ENCODE assay signal across 8 cellular contexts in genomic region chr2:26770986-26771586, GRCh38. TPM values are rescaled to one million over a fixed set of nuclear protein-coding genes. Genes with fewer than 3 reads are reported as not detected.
A peak's percentile ranks its signal among the peaks of the same experiment; 100 is the strongest.
DNase-seq lines count a peak whose midpoint lies in the region; ATAC-seq and TF ChIP-seq lines count a peak whose summit lies in the region.

No MANE protein-coding gene starts in this region.

- peaks cover 2% of the 10 kb centered on the region for H3K79me2 ChIP-seq in mesendoderm (ENCODE audit: control insufficient read depth, insufficient read depth, low read length)

- 0 out of 2 replicates have a peak overlapping the region, but pooled peaks have one; percentile 19 for H4K91ac ChIP-seq in IMR-90 (ENCODE audit: insufficient read depth, low read depth, low read length)

- H4K8ac ChIP-seq in IMR-90 (ENCODE audit: low read depth in 2 of 2, low read length in 2 of 2): peak overlapping the region in 1 of 2 experiments; percentile 42; a peak in 1 of 4 replicates
- no peak overlapping the region for H4K8ac ChIP-seq in mesendoderm (ENCODE audit: low read depth, low read length)

- H2AK5ac ChIP-seq in IMR-90 (ENCODE audit: low read depth, low read length) (peak overlapping the region; percentile 23; the same call in 1 of the 2 replicates), mesendoderm (ENCODE audit: low read length) (no peak overlapping the region)

- no peaks in the 10 kb centered on the region for H3K9me3 Mint-ChIP-seq in activated T-helper 17 cell treated with anti-CD3 and anti-CD28 coated beads, Interleukin-2, amount 50 U/mL, for 72 hours

- H3K23ac ChIP-seq in IMR-90 (ENCODE audit: low read depth, low read length) (0 out of 2 replicates have a peak overlapping the region, but pooled peaks have one; percentile 40), mesendoderm (ENCODE audit: low read length) (no peak overlapping the region)

- peaks cover 18% of the 10 kb centered on the region for H3K36me3 Mint-ChIP-seq in activated T-helper 17 cell treated with anti-CD3 and anti-CD28 coated beads, Interleukin-2, amount 50 U/mL, for 72 hours (ENCODE audit: low read depth)

- dilution Hi-C loops in IMR-90 (cut with HindIII; ENCODE audit: low sequenced_read_pairs, unreplicated experiment): no loop called here

- ATAC-seq in IMR-90 (ENCODE audit: low read depth) (peak; percentile 40), HG03039 (IDR thresholded peaks at IDR 0.05; ENCODE audit: unreplicated experiment) (no peak), GM21423 (IDR thresholded peaks at IDR 0.05; ENCODE audit: unreplicated experiment) (no peak)
- no peak for ATAC-seq in activated T-helper 17 cell treated with anti-CD3 and anti-CD28 coated beads, Interleukin-2, amount 50 U/mL, for 72 hours (replicated peaks)

- intact Hi-C loops in IMR-90 (cut with micrococcal nuclease) (no loop called here), posterior vena cava (cut with DNase I) (no loop called here)

- no peaks in the 10 kb centered on the region for H3K27me3 Mint-ChIP-seq in activated T-helper 17 cell treated with anti-CD3 and anti-CD28 coated beads, Interleukin-2, amount 50 U/mL, for 72 hours

- H2BK20ac ChIP-seq in IMR-90 (ENCODE audit: low read depth, low read length): peak overlapping the region; percentile 48; the same call in 1 of the 2 replicates

- peak overlapping the region; percentile 18 for H3K4me3 Mint-ChIP-seq in activated T-helper 17 cell treated with anti-CD3 and anti-CD28 coated beads, Interleukin-2, amount 50 U/mL, for 72 hours

- POLR2A ChIA-PET in IMR-90 (lab: Charles Lee; ENCODE audit: unreplicated experiment): interaction anchor here (0.5 kb wide), 1 partner anchor 174 kb away, joined by 5 read pairs; no protein-coding TSS in a partner anchor

- H3K4me2 ChIP-seq in BLaER1 (peak overlapping the region; percentile 83), IMR-90 (ENCODE audit: low read depth, low read length) (no peak overlapping the region; the same call in 1 of the 2 replicates), mesendoderm (ENCODE audit: low read length) (no peak overlapping the region)

- no peak overlapping the region; the same call in 1 of the 2 replicates for H3K18ac ChIP-seq in IMR-90 (ENCODE audit: low read depth, low read length)
- H3K18ac ChIP-seq in mesendoderm (ENCODE audit: low read length): no peak overlapping the region

- no peak for TF ChIP-seq RAD21 in IMR-90 (IDR thresholded peaks at IDR 0.05; ENCODE audit: low read length)

- H3K79me1 ChIP-seq in IMR-90 (ENCODE audit: low read depth in 1 of 2, low read length in 2 of 2) (peaks cover 56 to 93% of the 10 kb centered on the region in 2 experiments), mesendoderm (ENCODE audit: low read length) (peaks cover 26% of the 10 kb centered on the region)

- peak; percentile 90 for DNase-seq in IMR-90
- peak; percentile 71 for DNase-seq in foreskin melanocyte
- peak; percentile 93 for DNase-seq in posterior vena cava (ENCODE audit: low spot score)
- DNase-seq in mesendoderm: no peak

- in situ Hi-C loops in IMR-90 (cut with MboI; ENCODE audit: low sequenced_read_pairs): no loop called here

- H3K4me1 ChIP-seq in BLaER1 (peaks cover 56% of the 10 kb centered on the region), IMR-90 (ENCODE audit: control insufficient read depth, insufficient read depth, low read length) (peaks cover 24% of the 10 kb centered on the region), mesendoderm (ENCODE audit: control insufficient read depth, low read depth, low read length) (no peaks in the 10 kb centered on the region)

- TF ChIP-seq CTCF in IMR-90 (conservative IDR thresholded peaks at IDR 0.05; ENCODE audit: low read depth, low read length): peak; percentile 39

- H3K4me1 Mint-ChIP-seq in activated T-helper 17 cell treated with anti-CD3 and anti-CD28 coated beads, Interleukin-2, amount 50 U/mL, for 72 hours: peaks cover 34% of the 10 kb centered on the region

- H3K4ac ChIP-seq in IMR-90 (ENCODE audit: low read depth, low read length): peak overlapping the region; percentile 82; the same call in 1 of the 2 replicates
- H3K4ac ChIP-seq in mesendoderm (ENCODE audit: low read depth, low read length): no peak overlapping the region

- H3K36me3 ChIP-seq in BLaER1 (peaks cover 51% of the 10 kb centered on the region), IMR-90 (ENCODE audit: control insufficient read depth, insufficient read depth, low read length) (peaks cover 26% of the 10 kb centered on the region), mesendoderm (ENCODE audit: control insufficient read depth, insufficient read depth, low read length) (peaks cover 1% of the 10 kb centered on the region)

- peaks cover 97% of the 10 kb centered on the region for H4K20me1 ChIP-seq in BLaER1
- H4K20me1 ChIP-seq in IMR-90 (ENCODE audit: insufficient read depth, low read length): peaks cover 74% of the 10 kb centered on the region

- H3K56ac ChIP-seq in IMR-90 (ENCODE audit: extremely low read depth, insufficient read depth, low read length): no peak overlapping the region
- H3K56ac ChIP-seq in mesendoderm (ENCODE audit: low read length): no peak overlapping the region

- H2BK15ac ChIP-seq in IMR-90 (ENCODE audit: low read depth, low read length): no peak overlapping the region
- no peak overlapping the region for H2BK15ac ChIP-seq in mesendoderm (replicated peaks; ENCODE audit: low read depth)

- H3K9me3 ChIP-seq in BLaER1: no peaks in the 10 kb centered on the region
- no peaks in the 10 kb centered on the region for H3K9me3 ChIP-seq in IMR-90 (ENCODE audit: control insufficient read depth, insufficient read depth, low read length)

- H2BK5ac ChIP-seq in IMR-90 (ENCODE audit: low read depth, low read length, poor library complexity, severe bottlenecking) (no peak overlapping the region), mesendoderm (ENCODE audit: low read length) (no peak overlapping the region)

- CTCF ChIA-PET in IMR-90 (lab: Yijun Ruan, JAX): no interaction called here

- H2AK9ac ChIP-seq in IMR-90 (replicated peaks; ENCODE audit: low read depth, low read length, poor library complexity): no peak overlapping the region

- H3K27ac ChIP-seq in BLaER1: peak overlapping the region; percentile 58; the same call in 1 of the 2 replicates
- peak overlapping the region; percentile 63; the same call in 1 of the 2 replicates for H3K27ac ChIP-seq in IMR-90 (ENCODE audit: insufficient read depth, low read length)
- no peak overlapping the region for H3K27ac ChIP-seq in mesendoderm (ENCODE audit: low read depth, low read length)

- H3K9me1 ChIP-seq in IMR-90 (ENCODE audit: insufficient read depth, low read length): peaks cover 41% of the 10 kb centered on the region

- H4K5ac ChIP-seq in IMR-90 (ENCODE audit: low read depth, low read length) (no peak overlapping the region), mesendoderm (ENCODE audit: low read length) (no peak overlapping the region)

- WGBS in IMR-90 (ENCODE audit: extremely low coverage in 2 of 2, insufficient read length in 1 of 2), 2 experiments: no CpG with 5 or more reads among the region's 6 CpGs
- no CpG with 5 or more reads among the region's 6 CpGs for WGBS in mesendoderm (ENCODE audit: extremely low coverage, insufficient coverage, low lambda C conversion rate)

- H2BK120ac ChIP-seq in IMR-90 (ENCODE audit: low read depth, low read length): no peak overlapping the region
- H2BK120ac ChIP-seq in mesendoderm (ENCODE audit: low read depth, low read length): no peak overlapping the region

- H3K27me3 ChIP-seq in BLaER1 (no peaks in the 10 kb centered on the region), IMR-90 (ENCODE audit: control insufficient read depth, insufficient read depth, low read length) (no peaks in the 10 kb centered on the region), mesendoderm (ENCODE audit: insufficient read depth, low read length, poor library complexity) (no peaks in the 10 kb centered on the region)

- H3K14ac ChIP-seq in IMR-90 (replicated peaks; ENCODE audit: low read depth, low read length): 0 out of 2 replicates have a peak overlapping the region, but pooled peaks have one; percentile 32

- peak overlapping the region; percentile 92 for H3K27ac Mint-ChIP-seq in activated T-helper 17 cell treated with anti-CD3 and anti-CD28 coated beads, Interleukin-2, amount 50 U/mL, for 72 hours

- no TSS peak for BruUV-seq in IMR-90 (replicated peaks; lab: Mats Ljungman, UMichigan)

- H3K9ac ChIP-seq in BLaER1: 0 out of 2 replicates have a peak overlapping the region, but pooled peaks have one; percentile 23
- no peak overlapping the region for H3K9ac ChIP-seq in IMR-90 (ENCODE audit: low read depth, low read length)
- H3K9ac ChIP-seq in mesendoderm (ENCODE audit: low read length): no peak overlapping the region

- no peak overlapping the region for H2AFZ ChIP-seq in IMR-90 (replicated peaks; ENCODE audit: low read length, poor library complexity)

- H3K4me3 ChIP-seq in BLaER1 (no peak overlapping the region), IMR-90 (ENCODE audit: insufficient read depth, low read depth, low read length) (no peak overlapping the region), mesendoderm (ENCODE audit: low read length) (no peak overlapping the region)

- TF ChIP-seq POLR2A in IMR-90 (IDR thresholded peaks at IDR 0.05; ENCODE audit: low read depth, low read length): no peak

RNA-seq across cellular contexts. Expression of gene SLC35F6, which starts 7.0 kb away (rescaled TPM):
- total RNA-seq in IMR-90 (2012; rRNA removed) (25.6 and 30.6 TPM in 2 replicates), posterior vena cava (10 to 100 TPM; 38.8 to 39.4 TPM)
- 19.1 and 19.4 TPM in 2 replicates for polyA plus RNA-seq in IMR-90 (2012; rRNA removed)
- polyA plus RNA-seq in IMR-90 (2012; cell fraction: cytosol; rRNA removed): 12.7 and 22.8 TPM in 2 replicates
- 8.7 and 14.4 TPM in 2 replicates for polyA plus RNA-seq in IMR-90 (2012; cell fraction: nucleus; rRNA removed; ENCODE audit: low replicate concordance)
- total RNA-seq in activated T-helper 17 cell treated with anti-CD3 and anti-CD28 coated beads, Interleukin-2, amount 50 U/mL, for 72 hours: 10 to 100 TPM in 1 of 2 donors, 1 to 10 TPM in 1; 8.2 to 15.0 TPM
- 11.1 TPM for polyA plus RNA-seq in mesendoderm (2013, experiment 1 of 2)
- polyA plus RNA-seq in mesendoderm (2013, experiment 2 of 2): 10.8 TPM

RNA-seq across cellular contexts. Expression of gene CENPA, which starts 14.8 kb away (rescaled TPM):
- total RNA-seq in IMR-90 (2012; rRNA removed) (7.7 and 10.0 TPM in 2 replicates), posterior vena cava (1 to 10 TPM in 1 of 2 donors, not detected in 1; 1.2 TPM)
- polyA plus RNA-seq in IMR-90 (2012; rRNA removed): 11.9 and 14.9 TPM in 2 replicates
- polyA plus RNA-seq in IMR-90 (2012; cell fraction: cytosol; rRNA removed): 5.7 and 6.3 TPM in 2 replicates
- 4.0 and 4.9 TPM in 2 replicates for polyA plus RNA-seq in IMR-90 (2012; cell fraction: nucleus; rRNA removed; ENCODE audit: low replicate concordance)
- total RNA-seq in activated T-helper 17 cell treated with anti-CD3 and anti-CD28 coated beads, Interleukin-2, amount 50 U/mL, for 72 hours: 10 to 100 TPM; 24.3 to 36.1 TPM
- 21.7 TPM for polyA plus RNA-seq in mesendoderm (2013, experiment 1 of 2)
- polyA plus RNA-seq in mesendoderm (2013, experiment 2 of 2): 22.9 TPM
